ENCODE assay signal across 19 cellular contexts in the genomic region with DNA sequence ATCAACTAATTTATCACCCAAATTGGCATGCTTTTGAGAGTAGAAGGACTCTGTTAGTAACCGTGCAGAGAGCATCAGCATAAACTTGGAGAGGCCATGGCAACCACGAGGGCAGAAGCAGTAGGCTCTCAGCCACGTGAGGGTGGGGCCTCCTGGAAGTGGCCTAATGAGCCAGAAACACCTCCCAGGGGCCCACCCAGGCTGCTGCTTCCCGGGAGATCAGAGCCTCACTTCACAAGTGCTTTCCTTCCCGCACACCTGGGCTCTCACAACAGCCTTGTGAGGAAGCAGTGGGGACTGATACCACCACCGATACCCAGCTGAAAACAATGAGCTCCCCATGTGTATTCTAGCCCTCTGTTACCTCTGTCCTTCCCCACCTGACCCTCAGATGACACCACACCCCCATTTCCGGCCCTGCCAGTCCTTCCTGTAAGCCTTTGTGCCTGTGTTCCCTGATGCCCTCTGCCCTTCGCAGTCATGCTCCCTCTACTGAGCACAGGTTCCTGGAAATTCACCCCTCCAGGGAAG. TPM values are rescaled to one million over a fixed set of nuclear protein-coding genes. Genes with fewer than 3 reads are reported as not detected.
DNase-seq lines count a peak whose midpoint lies in the region; ATAC-seq and TF ChIP-seq lines count a peak whose summit lies in the region.
"Had no signal": no experiment of that assay in that cellular context is flagged by ENCODE, and none has a peak within 500 bp of the region (broad histone marks: within the 10 kb centered on the region; RNA-seq: fewer than 3 reads in every experiment).

No MANE protein-coding gene starts in this region.

- no peaks in the 10 kb centered on the region for H3K9me3 Mint-ChIP-seq in Caco-2 (ENCODE audit: unreplicated experiment)
- H3K9me3 Mint-ChIP-seq: CD4-positive, CD25-positive, alpha-beta regulatory T cell had no signal

- no peaks in the 10 kb centered on the region for H3K36me3 ChIP-seq in Caco-2 (ENCODE audit: control insufficient read depth, insufficient read depth, low read length)
- peaks cover 0 to 67% (median 40%) of the 10 kb centered on the region in 3 donors for H3K36me3 ChIP-seq in esophagus squamous epithelium
- H3K36me3 ChIP-seq in prostate gland = no peaks in the 10 kb centered on the region
- H3K36me3 ChIP-seq in SK-N-SH (replicated peaks in 1 of 2; ENCODE audit: control insufficient read depth in 1 of 2, insufficient read depth in 2 of 2, low read length in 1 of 2) = no peaks in the 10 kb centered on the region

- H3K27ac ChIP-seq in esophagus squamous epithelium (peak overlapping the region; percentile 88 to 97 (median 94)), prostate gland (peak overlapping the region; percentile 0 to 46), SK-N-SH (ENCODE audit: low read depth in 2 of 2, low read length in 1 of 2) (no peak overlapping the region)
- H3K27ac ChIP-seq: SK-N-MC had no signal

- WGBS in esophagus squamous epithelium, 2 donors = 46 to 53% methylated on average over 7 of the region's 8 CpGs
- 60% methylated on average over 8 of the region's 8 CpGs for WGBS in prostate gland
- 40% methylated on average over 6 of the region's 8 CpGs for WGBS in SK-N-SH (ENCODE audit: low lambda C conversion rate)

- BruUV-seq in Caco-2 (replicated peaks; lab: Mats Ljungman, UMichigan) = no TSS peak

- DNase-seq in Caco-2 (no peak), NCI-H2171 treated with DMSO at 0.1 percent for 48 hours (lab: John Stamatoyannopoulos, UW) (peak; percentile 36), esophagus squamous epithelium (lab: John Stamatoyannopoulos, UW) (no peak), prostate gland (ENCODE audit: low spot score) (no peak), T-helper 17 cell (no peak), NCI-H748 treated with DMSO at 0.1 percent for 48 hours (lab: John Stamatoyannopoulos, UW) (no peak), SK-N-SH (no peak)
- DNase-seq: CD4-positive, CD25-positive, alpha-beta regulatory T cell; DND-41; GDM1; Kasumi-1; NCI-H2029; NCI-H2227 treated with DMSO at 0.1 percent for 48 hours; NCI-H526 treated with DMSO at 0.1 percent for 48 hours; NK-92 treated with Interleukin-12 subunit alpha and Interleukin-12 subunit beta, amount 100 ng/mL, for 24 hours; OCI-M1 had no signal

- no peak overlapping the region for H3K4me2 ChIP-seq in SK-N-SH

- no peaks in the 10 kb centered on the region for H4K20me1 ChIP-seq in SK-N-SH (ENCODE audit: insufficient read depth)

- peaks cover 12% of the 10 kb centered on the region for H3K4me1 Mint-ChIP-seq in Caco-2 (ENCODE audit: low read depth, unreplicated experiment)
- H3K4me1 Mint-ChIP-seq in T-helper 17 cell = peaks cover 5% of the 10 kb centered on the region
- H3K4me1 Mint-ChIP-seq: CD4-positive, CD25-positive, alpha-beta regulatory T cell had no signal

- ATAC-seq in HG03354 (IDR thresholded peaks at IDR 0.05; ENCODE audit: poor library complexity, severe bottlenecking, unreplicated experiment) (no peak), T-helper 17 cell (no peak)

- no peaks in the 10 kb centered on the region for H3K9me2 ChIP-seq in SK-N-SH

- H3K4me3 ChIP-seq in Caco-2 (ENCODE audit: low read depth, low read length) (no peak overlapping the region), esophagus squamous epithelium (peak overlapping the region in 1 of 4 donors; percentile 15), prostate gland (no peak overlapping the region), SK-N-SH (ENCODE audit: low read depth in 2 of 2, low read length in 1 of 2) (no peak overlapping the region)
- H3K4me3 ChIP-seq: SK-N-MC had no signal

- H3K36me3 Mint-ChIP-seq in Caco-2 (ENCODE audit: insufficient read depth, unreplicated experiment) (peaks cover 6% of the 10 kb centered on the region), T-helper 17 cell (ENCODE audit: low read depth) (no peaks in the 10 kb centered on the region)
- H3K36me3 Mint-ChIP-seq: CD4-positive, CD25-positive, alpha-beta regulatory T cell had no signal

- no peak for TF ChIP-seq RAD21 in SK-N-SH (IDR thresholded peaks at IDR 0.05; ENCODE audit: low read length)

- POLR2A ChIA-PET in Caco-2 (lab: Charles Lee) (no interaction called here), SK-N-SH (lab: Yijun Ruan, JAX) (no interaction called here)

- intact Hi-C loops in Caco-2 (cut with micrococcal nuclease; ENCODE audit: unreplicated experiment) (no loop called here), esophagus squamous epithelium (cut with DNase I) (no loop called here), prostate gland (cut with DNase I) (no loop called here)

- H3K4me3 Mint-ChIP-seq in Caco-2 (ENCODE audit: unreplicated experiment) (peak overlapping the region; percentile 11), T-helper 17 cell (no peak overlapping the region)
- H3K4me3 Mint-ChIP-seq: CD4-positive, CD25-positive, alpha-beta regulatory T cell had no signal

- H3K9ac ChIP-seq in SK-N-SH = no peak overlapping the region

- no peaks in the 10 kb centered on the region for H3F3A ChIP-seq in SK-N-SH (replicated peaks; ENCODE audit: insufficient read depth)

- CTCF ChIA-PET in Caco-2 (lab: Charles Lee) (interaction anchor here (1.1 to 1.4 kb wide), 2 partner anchors 8 to 31 kb away, joined by 3 to 4 read pairs; no protein-coding TSS in a partner anchor), SK-N-SH (lab: Yijun Ruan, JAX) (interaction anchor here (1.4 to 2.4 kb wide), 3 partner anchors 13 to 597 kb away, joined by 3 to 12 read pairs (median 5); a partner anchor contains a TSS)

- TF ChIP-seq EP300 in SK-N-SH (IDR thresholded peaks at IDR 0.05; ENCODE audit: borderline replicate concordance in 1 of 2, low read depth in 1 of 2, low read length in 1 of 2) = no peak

- H2AFZ ChIP-seq in SK-N-SH (ENCODE audit: low read depth) = no peak overlapping the region

- no peaks in the 10 kb centered on the region for H3K79me2 ChIP-seq in SK-N-SH (ENCODE audit: insufficient read depth)

- no peak for TF ChIP-seq CTCF in Caco-2 (IDR thresholded peaks at IDR 0.05; ENCODE audit: insufficient read depth in 1 of 2, low read depth in 1 of 2, low read length in 1 of 2, severe bottlenecking in 1 of 2, unreplicated experiment in 1 of 2)
- TF ChIP-seq CTCF in esophagus squamous epithelium (IDR thresholded peaks at IDR 0.05) = no peak
- TF ChIP-seq CTCF in prostate gland (IDR thresholded peaks at IDR 0.05) = no peak
- TF ChIP-seq CTCF in SK-N-SH (IDR thresholded peaks at IDR 0.05) = no peak

- no peaks in the 10 kb centered on the region for H3K27me3 Mint-ChIP-seq in Caco-2 (ENCODE audit: insufficient read depth, unreplicated experiment)
- H3K27me3 Mint-ChIP-seq in T-helper 17 cell = peaks cover 20% of the 10 kb centered on the region
- H3K27me3 Mint-ChIP-seq: CD4-positive, CD25-positive, alpha-beta regulatory T cell had no signal

- H3K27ac Mint-ChIP-seq in Caco-2 (ENCODE audit: unreplicated experiment) (peak overlapping the region; percentile 83), T-helper 17 cell (no peak overlapping the region)

- H3K9me3 ChIP-seq in Caco-2 (no peaks in the 10 kb centered on the region), esophagus squamous epithelium (no peaks in the 10 kb centered on the region), prostate gland (no peaks in the 10 kb centered on the region), T-helper 17 cell (ENCODE audit: control insufficient read depth, low read length, poor library complexity, severe bottlenecking) (no peaks in the 10 kb centered on the region), SK-N-SH (no peaks in the 10 kb centered on the region)

- H3K4me1 ChIP-seq in Caco-2 = peaks cover 22% of the 10 kb centered on the region
- peaks cover 35 to 100% (median 58%) of the 10 kb centered on the region in 3 donors for H3K4me1 ChIP-seq in esophagus squamous epithelium
- no peaks in the 10 kb centered on the region for H3K4me1 ChIP-seq in prostate gland (replicated peaks)
- peaks cover 0 to 9% of the 10 kb centered on the region in 2 experiments; a peak in 1 of 4 replicates for H3K4me1 ChIP-seq in SK-N-SH (ENCODE audit: control insufficient read depth in 1 of 2, insufficient read depth in 2 of 2, low read depth in 1 of 2, low read length in 1 of 2)

- H3K27me3 ChIP-seq in Caco-2 (replicated peaks; ENCODE audit: control insufficient read depth, insufficient read depth, low read length) (no peaks in the 10 kb centered on the region), esophagus squamous epithelium (no peaks in the 10 kb centered on the region), prostate gland (replicated peaks; ENCODE audit: insufficient read depth) (no peaks in the 10 kb centered on the region), SK-N-SH (ENCODE audit: insufficient read depth) (no peaks in the 10 kb centered on the region)

- TF ChIP-seq POLR2A in esophagus squamous epithelium (IDR thresholded peaks at IDR 0.05) (no peak), prostate gland (IDR thresholded peaks at IDR 0.05) (no peak)

TF ChIP-seq in SK-N-SH, 30 proteins besides CTCF, POLR2A, EP300 and RAD21:
- TF ChIP-seq FOXJ3 (CRISPR knock-in tag; IDR thresholded peaks at IDR 0.05) = no peak
- no peak for TF ChIP-seq YY1 (IDR thresholded peaks at IDR 0.05; ENCODE audit: low read depth)
- TF ChIP-seq NFIC (IDR thresholded peaks at IDR 0.05; ENCODE audit: borderline replicate concordance) = no peak
- no peak for TF ChIP-seq TEAD4 (IDR thresholded peaks at IDR 0.05; ENCODE audit: borderline replicate concordance, insufficient read depth)

RNA-seq across cellular contexts. Expression of a gene that starts 17.0 kb away (rescaled TPM):
- total RNA-seq in Caco-2 (2022) (4.3 TPM in 2 replicates), esophagus squamous epithelium (1,000 to 10,000 TPM in 1 of 4 donors, 100 to 1,000 TPM in 3; 691 to 1,472 (median 816) TPM), prostate gland (100 to 1,000 TPM in 1 of 2 donors, 10 to 100 TPM in 1; 73.7 to 126 TPM), T-helper 17 cell (not detected)
- polyA plus RNA-seq in SK-N-SH (2012; rRNA removed) = 0.03 TPM in 1 of 2 replicates, not detected in the other
- 0.03 TPM in 1 of 2 replicates, not detected in the other for polyA plus RNA-seq in SK-N-SH (2012; cell fraction: cytosol; rRNA removed)
- polyA plus RNA-seq in SK-N-SH (2012; cell fraction: nucleus; rRNA removed) = 0.05 TPM in 1 of 2 replicates, not detected in the other
- total RNA-seq: A673; CD4-positive, CD25-positive, alpha-beta regulatory T cell had no signal
- polyA plus RNA-seq: CD4-positive, CD25-positive, alpha-beta regulatory T cell had no signal

Comparison
In these comparisons a context has a peak if more than half of its experiments do, and no peak if none do; other contexts are left out.
1. H3K27ac ChIP-seq: peak in esophagus squamous epithelium (4 of 4) and prostate gland (2 of 2); none in SK-N-SH (0 of 2).
2. RNA of a gene that starts 17.0 kb away (total RNA-seq): 691 to 1,472 TPM in esophagus squamous epithelium and 73.7 to 126 TPM in prostate gland; 4.3 TPM in Caco-2 and not detected in T-helper 17 cell; every median in the first group is over 10 times any median in the second.